Comparison of ENCODE assay signal across 16 cellular contexts in the genomic region with DNA sequence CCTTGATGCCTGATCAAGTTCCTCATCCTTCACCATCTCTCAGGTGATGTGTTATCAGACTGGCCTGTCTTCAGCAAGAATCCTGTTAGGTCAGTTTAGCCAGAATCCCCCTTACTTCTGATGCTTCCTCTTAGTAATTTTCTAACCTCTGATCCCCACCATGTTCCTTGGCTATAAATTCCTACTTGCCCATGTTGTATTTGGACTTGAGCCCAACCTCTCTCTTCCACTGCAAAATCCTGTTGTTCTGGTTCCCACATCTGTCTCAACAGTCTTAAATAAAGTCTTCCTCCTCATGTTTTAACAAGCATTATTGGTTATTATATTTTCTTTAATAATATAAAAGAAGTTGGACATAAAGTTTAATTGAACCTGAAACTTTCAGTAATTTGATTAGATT.
A peak's percentile ranks its signal among the peaks of the same experiment; 100 is the strongest.
DNase-seq lines count a peak whose midpoint lies in the region; TF ChIP-seq lines count a peak whose summit lies in the region.
"Had no signal": no experiment of that assay in that cellular context is flagged by ENCODE, and none has a peak within 500 bp of the region (broad histone marks: within the 10 kb centered on the region; RNA-seq: fewer than 3 reads in every experiment).

No MANE protein-coding gene starts in this region.

- peak; percentile 23 for DNase-seq in Calu3
- peak; percentile 12 for DNase-seq in DMS53 treated with DMSO at 0.1 percent for 48 hours (lab: John Stamatoyannopoulos, UW; ENCODE audit: unreplicated experiment)
- peak; percentile 31 for DNase-seq in brain microvascular endothelial cell
- DNase-seq in left kidney (ENCODE audit: low read depth, low spot score) = peak; percentile 21
- no peak for DNase-seq in colonic mucosa
- DNase-seq in NOMO-1 treated with dmso at 0.1 percent for 144 hours (lab: John Stamatoyannopoulos, UW; ENCODE audit: unreplicated experiment) = no peak
- no peak for DNase-seq in CD1c-positive myeloid dendritic cell (ENCODE audit: extremely low spot score)
- DNase-seq: BE2C; CD4-positive, CD25-positive, alpha-beta regulatory T cell; COR-L47; GDM1; GOT3; NCI-H1694; NCI-H69 had no signal

- no peak overlapping the region for H3K9ac ChIP-seq in colonic mucosa (ENCODE audit: low read depth in 2 of 2, low read length in 2 of 2)

- H3K36me3 ChIP-seq in brain microvascular endothelial cell (replicated peaks) (no peaks in the 10 kb centered on the region), colonic mucosa (no peaks in the 10 kb centered on the region)
- H3K36me3 ChIP-seq: BE2C, SJSA1 had no signal

- peak overlapping the region; percentile 86 for H3K27ac Mint-ChIP-seq in Calu3 (ENCODE audit: unreplicated experiment)
- H3K27ac Mint-ChIP-seq: CD4-positive, CD25-positive, alpha-beta regulatory T cell; IgD-negative memory B cell had no signal

- H3K4me3 ChIP-seq in brain microvascular endothelial cell (ENCODE audit: low read depth, low read length) = no peak overlapping the region
- no peak overlapping the region for H3K4me3 ChIP-seq in colonic mucosa
- H3K4me3 ChIP-seq: SJSA1 had no signal

- no peak overlapping the region for H3K4me3 Mint-ChIP-seq in Calu3 (ENCODE audit: low read depth, unreplicated experiment)
- H3K4me3 Mint-ChIP-seq: CD4-positive, CD25-positive, alpha-beta regulatory T cell had no signal

- in situ Hi-C loops in brain microvascular endothelial cell (cut with HindIII; ENCODE audit: low pct_ligation_motif_present, low sequenced_read_pairs) = no loop called here

- no peaks in the 10 kb centered on the region for H3K9me3 ChIP-seq in colonic mucosa
- H3K9me3 ChIP-seq: BE2C, SJSA1 had no signal

- H3K4me1 Mint-ChIP-seq in Calu3 (ENCODE audit: low read depth, unreplicated experiment) = peaks cover 10% of the 10 kb centered on the region
- H3K4me1 Mint-ChIP-seq: CD4-positive, CD25-positive, alpha-beta regulatory T cell; IgD-negative memory B cell had no signal

- no peaks in the 10 kb centered on the region for H3K27me3 ChIP-seq in brain microvascular endothelial cell (replicated peaks)
- H3K27me3 ChIP-seq in colonic mucosa = no peaks in the 10 kb centered on the region
- H3K27me3 ChIP-seq: BE2C, SJSA1 had no signal

- BruUV-seq in Calu3 (replicated peaks; lab: Mats Ljungman, UMichigan) = no TSS peak

- TF ChIP-seq CTCF in Calu3 (IDR thresholded peaks at IDR 0.05; ENCODE audit: unreplicated experiment) (no peak), brain microvascular endothelial cell (IDR thresholded peaks at IDR 0.05; ENCODE audit: low read depth, low read length, missing control alignments) (no peak), colonic mucosa (IDR thresholded peaks at IDR 0.05) (no peak)

- CTCF ChIA-PET in Calu3 (lab: Charles Lee) = no interaction called here

- no peaks in the 10 kb centered on the region for H3K27me3 Mint-ChIP-seq in Calu3 (ENCODE audit: unreplicated experiment)
- H3K27me3 Mint-ChIP-seq: CD4-positive, CD25-positive, alpha-beta regulatory T cell; IgD-negative memory B cell had no signal

- no peaks in the 10 kb centered on the region for H3K36me3 Mint-ChIP-seq in Calu3 (ENCODE audit: insufficient read depth, unreplicated experiment)
- H3K36me3 Mint-ChIP-seq: CD4-positive, CD25-positive, alpha-beta regulatory T cell; IgD-negative memory B cell had no signal

- no peak overlapping the region for H3K27ac ChIP-seq in brain microvascular endothelial cell
- no peak overlapping the region for H3K27ac ChIP-seq in colonic mucosa
- H3K27ac ChIP-seq: SJSA1 had no signal

- H3K4me1 ChIP-seq in colonic mucosa = no peaks in the 10 kb centered on the region
- H3K4me1 ChIP-seq: BE2C, SJSA1 had no signal

- intact Hi-C loops in Calu3 (cut with micrococcal nuclease; ENCODE audit: unreplicated experiment) (loop anchor here (10.0 kb wide), 1 partner anchor 272 kb away; no protein-coding TSS in a partner anchor), colonic mucosa (cut with DNase I) (no loop called here)

- H3K9me3 Mint-ChIP-seq in Calu3 (ENCODE audit: low read depth, unreplicated experiment) = no peaks in the 10 kb centered on the region

Comparison
In these comparisons a context has a peak if more than half of its experiments do, and no peak if none do; other contexts are left out.
1. DNase-seq: peak in Calu3 (single experiment), DMS53 treated with DMSO at 0.1 percent for 48 hours (single experiment), brain microvascular endothelial cell (single experiment) and left kidney (single experiment); none in colonic mucosa (single experiment), NOMO-1 treated with dmso at 0.1 percent for 144 hours (single experiment) and CD1c-positive myeloid dendritic cell (single experiment).